ENCODE assay signal across 8 cellular contexts in the genomic region with DNA sequence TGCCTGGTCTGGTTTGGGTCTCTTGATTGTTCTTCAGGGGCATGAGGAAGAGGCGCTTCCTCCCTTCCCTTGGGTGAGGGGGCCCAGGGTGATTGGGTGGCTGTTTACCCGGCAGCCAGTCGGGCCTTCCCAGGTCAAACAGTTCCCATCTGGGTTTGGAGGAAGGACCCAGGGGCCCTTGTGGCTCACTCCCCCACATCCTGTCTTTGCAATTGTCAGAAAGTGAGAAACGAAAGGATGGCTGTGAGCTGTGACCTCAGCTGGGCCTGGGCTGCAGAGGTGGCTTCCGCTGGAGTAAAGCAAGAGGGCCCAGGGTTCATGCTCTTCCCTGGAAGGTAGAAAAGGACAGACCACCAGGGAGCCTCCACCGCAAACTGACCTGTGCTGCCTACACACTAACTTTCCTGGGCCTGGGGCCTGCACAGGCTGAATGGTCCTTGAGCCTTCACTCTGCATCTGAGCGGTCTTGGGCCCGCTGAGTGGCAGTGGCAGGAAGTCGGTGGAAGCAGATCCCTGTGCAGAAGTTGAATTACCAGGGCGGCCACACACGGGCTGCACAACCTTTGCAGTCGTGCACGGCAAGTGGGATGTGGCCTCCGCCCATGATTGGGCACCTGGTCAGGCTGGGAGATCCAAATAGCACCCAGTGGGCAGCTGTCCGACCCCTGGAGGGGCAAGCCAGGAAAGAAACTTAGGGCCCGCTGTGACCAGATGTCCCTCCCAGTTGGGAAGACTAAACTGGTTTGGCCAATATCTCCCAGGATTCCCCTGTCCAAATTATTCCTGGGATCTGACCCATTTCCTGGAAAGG. TPM values are rescaled to one million over a fixed set of nuclear protein-coding genes. Genes with fewer than 3 reads are reported as not detected.
DNase-seq lines count a peak whose midpoint lies in the region; TF ChIP-seq lines count a peak whose summit lies in the region.

No MANE protein-coding gene starts in this region.

- peaks cover 5% of the 10 kb centered on the region for H3K79me1 ChIP-seq in H9 (ENCODE audit: insufficient read depth, low read depth, low read length, poor library complexity, severe bottlenecking)

- H2BK12ac ChIP-seq in H9 (ENCODE audit: insufficient read length, low read depth, low read length) = no peak overlapping the region

- H3K23ac ChIP-seq in H9 (ENCODE audit: insufficient read length, low read depth, low read length) = no peak overlapping the region

- TF ChIP-seq CTCF in GM10266 (IDR thresholded peaks at IDR 0.05; ENCODE audit: control insufficient read depth, insufficient read depth, low read depth, missing control alignments) = no peak
- no peak for TF ChIP-seq CTCF in H9 (conservative IDR thresholded peaks at IDR 0.05)
- TF ChIP-seq CTCF in progenitor cell of endocrine pancreas (IDR thresholded peaks at IDR 0.05; ENCODE audit: unreplicated experiment) = no peak

- H3K27ac ChIP-seq in H9 (ENCODE audit: insufficient read length, low read depth, low read length) = no peak overlapping the region

- no peak overlapping the region for H3K18ac ChIP-seq in H9 (ENCODE audit: insufficient read length, low read depth, low read length)

- no peak overlapping the region for H3K14ac ChIP-seq in H9 (ENCODE audit: insufficient read depth, low read length)

- no peaks in the 10 kb centered on the region for H3K79me2 ChIP-seq in H9 (ENCODE audit: insufficient read depth, low read length)

- H2BK20ac ChIP-seq in H9 (ENCODE audit: low read depth, low read length, poor library complexity, severe bottlenecking) = no peak overlapping the region

- WGBS in H9 (ENCODE audit: extremely low coverage, insufficient read length, low lambda C conversion rate) = no CpG with 5 or more reads among the region's 16 CpGs

- no peak overlapping the region for H2AFZ ChIP-seq in H9 (ENCODE audit: low read length)

- H3K56ac ChIP-seq in H9 (ENCODE audit: insufficient read length, low read depth, low read length) = no peak overlapping the region

- DNase-seq in GM10266 (ENCODE audit: extremely low spot score) = peak; percentile 78
- no peak for DNase-seq in H9
- no peak for DNase-seq in progenitor cell of endocrine pancreas (ENCODE audit: low spot score, unreplicated experiment)
- no peak for DNase-seq in NCI-H1417 (lab: John Stamatoyannopoulos, UW)
- no peak for DNase-seq in NCI-H2227 treated with DMSO at 0.1 percent for 48 hours (lab: John Stamatoyannopoulos, UW)
- DNase-seq in NCI-H345 (lab: John Stamatoyannopoulos, UW) = no peak

- H3K9me3 Mint-ChIP-seq in H9 = no peaks in the 10 kb centered on the region
- H3K9me3 Mint-ChIP-seq in activated naive CD4-positive, alpha-beta T cell treated with anti-CD3 and anti-CD28 coated beads, Interleukin-2, amount 50 U/mL, for 24 hours = no peaks in the 10 kb centered on the region
- H3K9me3 Mint-ChIP-seq in progenitor cell of endocrine pancreas (ENCODE audit: low read depth) = no peaks in the 10 kb centered on the region

- no peak overlapping the region for H3K4ac ChIP-seq in H9 (ENCODE audit: low read depth, low read length)

- H3K27ac Mint-ChIP-seq in H9 = peak overlapping the region in 2 of 3 experiments; percentile 64 to 95; a peak in 4 of 7 replicates
- H3K27ac Mint-ChIP-seq in activated naive CD4-positive, alpha-beta T cell treated with anti-CD3 and anti-CD28 coated beads, Interleukin-2, amount 50 U/mL, for 24 hours = peak overlapping the region; percentile 90
- peak overlapping the region; percentile 49 for H3K27ac Mint-ChIP-seq in progenitor cell of endocrine pancreas

- H2AK5ac ChIP-seq in H9 (ENCODE audit: insufficient read length, low read length) = no peak overlapping the region

- H3K4me1 ChIP-seq in H9 (ENCODE audit: insufficient read depth, low read length) = no peaks in the 10 kb centered on the region

- peaks cover 8% of the 10 kb centered on the region for H3K27me3 Mint-ChIP-seq in H9 (ENCODE audit: low read depth)
- H3K27me3 Mint-ChIP-seq in activated naive CD4-positive, alpha-beta T cell treated with anti-CD3 and anti-CD28 coated beads, Interleukin-2, amount 50 U/mL, for 24 hours = no peaks in the 10 kb centered on the region
- H3K27me3 Mint-ChIP-seq in progenitor cell of endocrine pancreas = peaks cover 3% of the 10 kb centered on the region

- no peak overlapping the region for H4K5ac ChIP-seq in H9 (ENCODE audit: insufficient read length, low read depth, low read length)

- H3K27me3 ChIP-seq in H9 (ENCODE audit: insufficient read depth, low read length) = no peaks in the 10 kb centered on the region

- H2BK15ac ChIP-seq in H9 (ENCODE audit: low read depth, low read length) = no peak overlapping the region

- H3T11ph ChIP-seq in H9 (ENCODE audit: low read length) = no peak overlapping the region

- H2BK5ac ChIP-seq in H9 (ENCODE audit: insufficient read length, low read length) = no peak overlapping the region

- no peaks in the 10 kb centered on the region for H4K20me1 ChIP-seq in H9 (ENCODE audit: control insufficient read depth, insufficient read depth, insufficient read length)

- no peak overlapping the region for H4K8ac ChIP-seq in H9 (replicated peaks; ENCODE audit: insufficient read length, low read depth, low read length)

- H3K23me2 ChIP-seq in H9 (ENCODE audit: insufficient read length, low read depth, low read length, poor library complexity, severe bottlenecking) = no peaks in the 10 kb centered on the region

- H3K9ac ChIP-seq in H9 (ENCODE audit: extremely low read depth, insufficient read length, low read length) = no peak overlapping the region

- no peak overlapping the region for H2BK120ac ChIP-seq in H9 (ENCODE audit: low read depth, low read length, poor library complexity, severe bottlenecking)

- H3K9me3 ChIP-seq in H9 (ENCODE audit: control insufficient read depth, low read depth, low read length) = no peaks in the 10 kb centered on the region

- no peak overlapping the region for H3K4me2 ChIP-seq in H9 (ENCODE audit: insufficient read depth, insufficient read length, low read length)

- H3K4me3 Mint-ChIP-seq in H9 = no peak overlapping the region; a peak in 1 of 5 replicates
- H3K4me3 Mint-ChIP-seq in activated naive CD4-positive, alpha-beta T cell treated with anti-CD3 and anti-CD28 coated beads, Interleukin-2, amount 50 U/mL, for 24 hours = peak overlapping the region; percentile 79
- no peak overlapping the region for H3K4me3 Mint-ChIP-seq in progenitor cell of endocrine pancreas (ENCODE audit: low read depth)

- H3K4me1 Mint-ChIP-seq in H9 = peaks cover 4 to 8% of the 10 kb centered on the region in 2 experiments; a peak in 3 of 4 replicates
- H3K4me1 Mint-ChIP-seq in activated naive CD4-positive, alpha-beta T cell treated with anti-CD3 and anti-CD28 coated beads, Interleukin-2, amount 50 U/mL, for 24 hours = peaks cover 73% of the 10 kb centered on the region
- peaks cover 26% of the 10 kb centered on the region for H3K4me1 Mint-ChIP-seq in progenitor cell of endocrine pancreas (ENCODE audit: low read depth)

- no peak overlapping the region for H4K91ac ChIP-seq in H9 (ENCODE audit: insufficient read length, low read depth, low read length)

- peaks cover 26 to 51% (median 44%) of the 10 kb centered on the region in 3 experiments for H3K36me3 Mint-ChIP-seq in H9 (ENCODE audit: insufficient read depth in 1 of 3, low read depth in 3 of 3)
- peaks cover 15% of the 10 kb centered on the region for H3K36me3 Mint-ChIP-seq in activated naive CD4-positive, alpha-beta T cell treated with anti-CD3 and anti-CD28 coated beads, Interleukin-2, amount 50 U/mL, for 24 hours
- H3K36me3 Mint-ChIP-seq in progenitor cell of endocrine pancreas (ENCODE audit: insufficient read depth) = peaks cover 17% of the 10 kb centered on the region

TF ChIP-seq in PFSK-1, 5 proteins besides CTCF, POLR2A, EP300 and RAD21 (continues in another document):
- TF ChIP-seq POLR2AphosphoS5 (IDR thresholded peaks at IDR 0.05; ENCODE audit: low read depth, low read length) = peak; percentile 92
- TF ChIP-seq TAF1 (IDR thresholded peaks at IDR 0.05; ENCODE audit: borderline replicate concordance, insufficient read depth, low read length) = peak; percentile 28; the same call in 1 of the 2 replicates
- peak; percentile 27; the same call in 1 of the 2 replicates for TF ChIP-seq SIN3A (IDR thresholded peaks at IDR 0.05; ENCODE audit: borderline replicate concordance, insufficient read depth, low read length)

RNA-seq across cellular contexts. Expression of gene CD79A, which starts 5.3 kb away (rescaled TPM):
- total RNA-seq in H9 (2021) = 0.22 and 0.39 TPM in 2 replicates
- 0.84 TPM for polyA plus RNA-seq in PFSK-1 (2012; ENCODE audit: insufficient read length, low read depth)
- 0.36 and 0.78 TPM in 2 replicates for total RNA-seq in progenitor cell of endocrine pancreas

RNA-seq across cellular contexts. Expression of gene ARHGEF1, which starts 11.2 kb away (rescaled TPM):
- total RNA-seq in H9 (2021) = 47.0 and 50.3 TPM in 2 replicates
- polyA plus RNA-seq in PFSK-1 (2012; ENCODE audit: insufficient read length, low read depth) = 134 TPM
- total RNA-seq in progenitor cell of endocrine pancreas = 109 and 112 TPM in 2 replicates

RNA-seq across cellular contexts. Expression of gene RPS19, which starts 11.7 kb away (rescaled TPM):
- total RNA-seq in H9 (2021) (3,024 and 3,117 TPM in 2 replicates), progenitor cell of endocrine pancreas (2,232 and 2,439 TPM in 2 replicates)
- 5,052 TPM for polyA plus RNA-seq in PFSK-1 (2012; ENCODE audit: insufficient read length, low read depth)

RNA-seq across cellular contexts. Expression of gene DMRTC2, which starts 26.9 kb away (rescaled TPM):
- not detected in 2 replicates for total RNA-seq in H9 (2021)
- not detected for polyA plus RNA-seq in PFSK-1 (2012; ENCODE audit: insufficient read length, low read depth)
- total RNA-seq in progenitor cell of endocrine pancreas = not detected in 2 replicates

RNA-seq across cellular contexts. Expression of gene LYPD4, which starts 27.3 kb away (rescaled TPM):
- total RNA-seq in H9 (2021) = not detected in 2 replicates
- polyA plus RNA-seq in PFSK-1 (2012; ENCODE audit: insufficient read length, low read depth) = not detected
- not detected in 2 replicates for total RNA-seq in progenitor cell of endocrine pancreas
